10 cellular contexts compared by ENCODE assay signal in genomic region chr17:40325156-40326013, GRCh38. TPM values are rescaled to one million over a fixed set of nuclear protein-coding genes. Genes with fewer than 3 reads are reported as not detected.
DNase-seq lines count a peak whose midpoint lies in the region; ATAC-seq, FAIRE-seq and TF ChIP-seq lines count a peak whose summit lies in the region.
"Had no signal": no experiment of that assay in that cellular context is flagged by ENCODE, and none has a peak within 500 bp of the region (broad histone marks: within the 10 kb centered on the region; RNA-seq: fewer than 3 reads in every experiment).

No MANE protein-coding gene starts in this region.

- no peaks in the 10 kb centered on the region for H3K36me3 Mint-ChIP-seq in endothelial cell (ENCODE audit: low read depth, unreplicated experiment)

- peaks cover 25% of the 10 kb centered on the region for H3K27me3 Mint-ChIP-seq in endothelial cell (ENCODE audit: unreplicated experiment)

- H3K4me3 Mint-ChIP-seq in endothelial cell (ENCODE audit: unreplicated experiment) = no peak overlapping the region

- no peaks in the 10 kb centered on the region for H3K27me3 ChIP-seq in RWPE2 (ENCODE audit: insufficient read depth, poor library complexity, severe bottlenecking)

- peak overlapping the region; percentile 84 for H3K27ac Mint-ChIP-seq in endothelial cell (ENCODE audit: unreplicated experiment)

- ATAC-seq in RWPE2 (ENCODE audit: low read depth) = no peak

- H3K4me1 ChIP-seq in RWPE2 (ENCODE audit: insufficient read depth, poor library complexity, severe bottlenecking) = peaks cover 61% of the 10 kb centered on the region

- TF ChIP-seq POLR2A in GM12891 (IDR thresholded peaks at IDR 0.05; ENCODE audit: low read depth, low read length) = no peak

- DNase-seq in GM12891 (ENCODE audit: insufficient read length, low spot score) = no peak
- DNase-seq in RWPE2 (ENCODE audit: low spot score) = no peak
- DNase-seq in endothelial cell (ENCODE audit: low spot score) = no peak
- DNase-seq in NCI-H146 (lab: John Stamatoyannopoulos, UW) = no peak
- DNase-seq in NOMO-1 (lab: John Stamatoyannopoulos, UW; ENCODE audit: unreplicated experiment in 2 of 2) = no peak
- DNase-seq in UCSD-AML1 (lab: John Stamatoyannopoulos, UW; ENCODE audit: unreplicated experiment) = no peak
- DNase-seq in NCI-H1930 (lab: John Stamatoyannopoulos, UW) = no peak
- DNase-seq: mammary epithelial cell had no signal

- H3K27ac ChIP-seq in RWPE2 (ENCODE audit: poor library complexity, severe bottlenecking) (peak overlapping the region; percentile 97), skin epidermis (peak overlapping the region in 20 of 21 experiments; percentile 79 to 99 (median 95))

- no peaks in the 10 kb centered on the region for H3K9me3 ChIP-seq in RWPE2 (ENCODE audit: severe bottlenecking)

- H3K36me3 ChIP-seq in RWPE2 (ENCODE audit: low read depth) = 0 out of 2 replicates have a peak, but pooled peaks cover 7% of the 10 kb centered on the region

- no peak for TF ChIP-seq CTCF in RWPE2 (IDR thresholded peaks at IDR 0.05; ENCODE audit: poor library complexity, severe bottlenecking)
- no peak for TF ChIP-seq CTCF in endothelial cell (IDR thresholded peaks at IDR 0.05; ENCODE audit: unreplicated experiment)

- peaks cover 57% of the 10 kb centered on the region for H3K4me1 Mint-ChIP-seq in endothelial cell (ENCODE audit: unreplicated experiment)

- FAIRE-seq in GM12891 (lab: Jason Lieb, UNC) = no peak
- FAIRE-seq: endometrium had no signal

- H3K9me3 Mint-ChIP-seq in endothelial cell (ENCODE audit: unreplicated experiment) = no peaks in the 10 kb centered on the region

- H3K4me3 ChIP-seq in RWPE2 (ENCODE audit: severe bottlenecking) (no peak overlapping the region), skin epidermis (peak overlapping the region in 1 of 7 experiments; percentile 13)

TF ChIP-seq in GM12891, 5 proteins besides CTCF, POLR2A, EP300 and RAD21:
- no peak for TF ChIP-seq PAX5 (IDR thresholded peaks at IDR 0.05; ENCODE audit: insufficient read depth, low read length, severe bottlenecking)
- no peak for TF ChIP-seq POLR2AphosphoS5 (IDR thresholded peaks at IDR 0.05; ENCODE audit: low read depth, low read length)
- TF ChIP-seq POU2F2 (IDR thresholded peaks at IDR 0.05; ENCODE audit: low read depth, low read length) = peak; percentile 92
- no peak for TF ChIP-seq TAF1 (IDR thresholded peaks at IDR 0.05; ENCODE audit: low read depth, low read length)
- TF ChIP-seq SPI1 (IDR thresholded peaks at IDR 0.05; ENCODE audit: low read depth, low read length) = peak; percentile 42; the same call in 1 of the 2 replicates

RNA-seq across cellular contexts. Expression of gene RARA, which starts 16.4 kb away (rescaled TPM):
- 24.8 TPM for polyA plus RNA-seq in GM12891 (2012; ENCODE audit: low read depth, missing spikeins)
- 42.8 TPM for total RNA-seq in endothelial cell (ENCODE audit: unreplicated experiment)

RNA-seq across cellular contexts. Expression of gene CDC6, which starts 37.7 kb away (rescaled TPM):
- polyA plus RNA-seq in GM12891 (2012; ENCODE audit: low read depth, missing spikeins) = 21.1 TPM
- 18.2 TPM for total RNA-seq in endothelial cell (ENCODE audit: unreplicated experiment)

RNA-seq across cellular contexts. Expression of gene GJD3, which starts 39.2 kb away (rescaled TPM):
- polyA plus RNA-seq in GM12891 (2012; ENCODE audit: low read depth, missing spikeins) = 0.21 TPM
- total RNA-seq in endothelial cell (ENCODE audit: unreplicated experiment) = 1.1 TPM
- polyA plus RNA-seq: mammary epithelial cell had no signal
